31 cellular contexts compared by ENCODE assay signal in genomic region chr2:9299444-9300100, GRCh38.
DNase-seq lines count a peak whose midpoint lies in the region; ATAC-seq and TF ChIP-seq lines count a peak whose summit lies in the region.
"Had no signal": no experiment of that assay in that cellular context is flagged by ENCODE, and none has a peak within 500 bp of the region (broad histone marks: within the 10 kb centered on the region; RNA-seq: fewer than 3 reads in every experiment).

No MANE protein-coding gene starts in this region.

- ATAC-seq in left ventricle myocardium superior, result no peak
- ATAC-seq in GM21447 (IDR thresholded peaks at IDR 0.05; ENCODE audit: unreplicated experiment), result no peak
- ATAC-seq in GM19328 (IDR thresholded peaks at IDR 0.05; ENCODE audit: unreplicated experiment), result no peak
- ATAC-seq: activated CD8-positive, alpha-beta T cell treated with anti-CD3 and anti-CD28 coated beads for 36 hours; activated T-helper 17 cell treated with anti-CD3 and anti-CD28 coated beads, Interleukin-2, amount 50 U/mL, for 72 hours; naive thymus-derived CD8-positive, alpha-beta T cell; stimulated activated effector memory CD8-positive, alpha-beta T cell treated with anti-CD3 and anti-CD28 coated beads, Interleukin-12 subunit alpha, Interleukin-12 subunit beta, amount 100 ng/mL, for 72 hours had no signal

- no peak overlapping the region for H2BK120ac ChIP-seq in mesendoderm (ENCODE audit: low read depth, low read length)

- no peak overlapping the region for H4K8ac ChIP-seq in mesendoderm (ENCODE audit: low read depth, low read length)

- H3K36me3 Mint-ChIP-seq in chondrocyte (ENCODE audit: low read depth), result peaks cover 9% of the 10 kb centered on the region
- H3K36me3 Mint-ChIP-seq: naive thymus-derived CD8-positive, alpha-beta T cell; stimulated activated effector memory CD8-positive, alpha-beta T cell treated with anti-CD3 and anti-CD28 coated beads, Interleukin-12 subunit alpha, Interleukin-12 subunit beta, amount 100 ng/mL, for 72 hours had no signal

- H2BK15ac ChIP-seq in mesendoderm (replicated peaks; ENCODE audit: low read depth), result no peak overlapping the region

- no peak for TF ChIP-seq POLR2A in transverse colon (IDR thresholded peaks at IDR 0.05)

- peaks cover 28% of the 10 kb centered on the region for H3K4me1 Mint-ChIP-seq in chondrocyte (ENCODE audit: low read depth)
- H3K4me1 Mint-ChIP-seq: activated T-helper 17 cell treated with anti-CD3 and anti-CD28 coated beads, Interleukin-2, amount 50 U/mL, for 72 hours; naive thymus-derived CD8-positive, alpha-beta T cell; stimulated activated effector memory CD8-positive, alpha-beta T cell treated with anti-CD3 and anti-CD28 coated beads, Interleukin-12 subunit alpha, Interleukin-12 subunit beta, amount 100 ng/mL, for 72 hours had no signal

- DNase-seq in left ventricle myocardium inferior (no peak), left ventricle myocardium superior (no peak), chondrocyte (ENCODE audit: low spot score) (no peak), mesendoderm (peak; percentile 41), transverse colon (no peak), Kasumi-1 (lab: John Stamatoyannopoulos, UW) (no peak)
- DNase-seq: activated CD8-positive, alpha-beta memory T cell treated with anti-CD3 and anti-CD28 coated beads, Interleukin-2, amount 50 U/mL, for 48 hours; activated CD8-positive, alpha-beta T cell treated with anti-CD3 and anti-CD28 coated beads for 36 hours; activated naive CD4-positive, alpha-beta T cell treated with anti-CD3 and anti-CD28 coated beads, Interleukin-2, amount 50 U/mL, for 16 hours; amniotic stem cell; brain microvascular endothelial cell; effector memory CD4-positive, alpha-beta T cell; erythroblast; islet precursor cell; Karpas-422; midbrain; MV-4-11; naive thymus-derived CD8-positive, alpha-beta T cell; NCI-H1436; NCI-H226; occipital lobe; SHP77 treated with DMSO at 0.1 percent for 48 hours; stimulated activated CD4-positive, alpha-beta T cell treated with anti-CD3 and anti-CD28 coated beads, Interleukin-15, amount 100 ng/mL, for 24 hours; substantia nigra had no signal

- no peaks in the 10 kb centered on the region for H3K79me2 ChIP-seq in mesendoderm (ENCODE audit: control insufficient read depth, insufficient read depth, low read length)

- H3K23ac ChIP-seq in mesendoderm (ENCODE audit: low read length), result no peak overlapping the region

- H3K27ac Mint-ChIP-seq in chondrocyte (ENCODE audit: unreplicated experiment), result peak overlapping the region; percentile 32
- H3K27ac Mint-ChIP-seq: activated CD8-positive, alpha-beta T cell treated with anti-CD3 and anti-CD28 coated beads for 36 hours; activated T-helper 17 cell treated with anti-CD3 and anti-CD28 coated beads, Interleukin-2, amount 50 U/mL, for 72 hours; naive thymus-derived CD8-positive, alpha-beta T cell; stimulated activated effector memory CD8-positive, alpha-beta T cell treated with anti-CD3 and anti-CD28 coated beads, Interleukin-12 subunit alpha, Interleukin-12 subunit beta, amount 100 ng/mL, for 72 hours; T-helper 2 cell treated with Interferon-gamma antibody and Interleukin-4, amounts not matched to agents 5 μg/mL and 100 μg/mL, for 36 hours had no signal

- no peaks in the 10 kb centered on the region for H3K27me3 ChIP-seq in left ventricle myocardium inferior (ENCODE audit: low read depth)
- H3K27me3 ChIP-seq in mesendoderm (ENCODE audit: insufficient read depth, low read length, poor library complexity), result no peaks in the 10 kb centered on the region
- H3K27me3 ChIP-seq in transverse colon, result no peaks in the 10 kb centered on the region
- H3K27me3 ChIP-seq: brain microvascular endothelial cell had no signal

- no peak overlapping the region for H3K4me3 Mint-ChIP-seq in chondrocyte (ENCODE audit: unreplicated experiment)
- H3K4me3 Mint-ChIP-seq: activated CD8-positive, alpha-beta T cell treated with anti-CD3 and anti-CD28 coated beads for 36 hours; activated T-helper 17 cell treated with anti-CD3 and anti-CD28 coated beads, Interleukin-2, amount 50 U/mL, for 72 hours; naive thymus-derived CD8-positive, alpha-beta T cell; stimulated activated effector memory CD8-positive, alpha-beta T cell treated with anti-CD3 and anti-CD28 coated beads, Interleukin-12 subunit alpha, Interleukin-12 subunit beta, amount 100 ng/mL, for 72 hours; T-helper 2 cell treated with Interferon-gamma antibody and Interleukin-4, amounts not matched to agents 5 μg/mL and 100 μg/mL, for 36 hours had no signal

- H3K4me3 ChIP-seq in left ventricle myocardium inferior (no peak overlapping the region), mesendoderm (ENCODE audit: low read length) (no peak overlapping the region), transverse colon (no peak overlapping the region)

- in situ Hi-C loops in transverse colon (cut with MboI; ENCODE audit: low pct_ligation_motif_present in 1 of 4, low pct_unique_long_range_greater_than_20kb in 1 of 4, low sequenced_read_pairs in 3 of 4), result no loop called here

- no peak overlapping the region for H3K18ac ChIP-seq in mesendoderm (ENCODE audit: low read length)

- no peaks in the 10 kb centered on the region for H3K79me1 ChIP-seq in mesendoderm (ENCODE audit: low read length)

- TF ChIP-seq EP300 in transverse colon (IDR thresholded peaks at IDR 0.05; ENCODE audit: low read depth), result no peak

- H3K56ac ChIP-seq in mesendoderm (ENCODE audit: low read length), result no peak overlapping the region

- no peak overlapping the region for H4K5ac ChIP-seq in mesendoderm (ENCODE audit: low read length)

- H3K9me3 ChIP-seq in left ventricle myocardium inferior (replicated peaks) (no peaks in the 10 kb centered on the region), transverse colon (no peaks in the 10 kb centered on the region)

- H3K4me1 ChIP-seq in left ventricle myocardium inferior (peaks cover 71% of the 10 kb centered on the region), mesendoderm (ENCODE audit: control insufficient read depth, low read depth, low read length) (no peaks in the 10 kb centered on the region), transverse colon (peaks cover 4 to 34% (median 14%) of the 10 kb centered on the region in 4 donors)

- WGBS in mesendoderm (ENCODE audit: extremely low coverage, insufficient coverage, low lambda C conversion rate), result no CpG with 5 or more reads among the region's 11 CpGs
- WGBS in transverse colon (ENCODE audit: low coverage in 1 of 2), 2 donors, result 84 to 90% methylated on average over 3 to 11 of the region's 11 CpGs

- H3K27me3 Mint-ChIP-seq in chondrocyte (ENCODE audit: low read depth), result no peaks in the 10 kb centered on the region
- H3K27me3 Mint-ChIP-seq: activated CD8-positive, alpha-beta T cell treated with anti-CD3 and anti-CD28 coated beads for 36 hours had no signal

- H3K36me3 ChIP-seq in left ventricle myocardium inferior (no peaks in the 10 kb centered on the region), mesendoderm (ENCODE audit: control insufficient read depth, insufficient read depth, low read length) (no peaks in the 10 kb centered on the region), transverse colon (no peaks in the 10 kb centered on the region)

- no peak overlapping the region for H2BK5ac ChIP-seq in mesendoderm (ENCODE audit: low read length)

- no peak overlapping the region for H3K4ac ChIP-seq in mesendoderm (ENCODE audit: low read depth, low read length)

- no peak for TF ChIP-seq CTCF in left ventricle myocardium inferior (IDR thresholded peaks at IDR 0.05; ENCODE audit: borderline replicate concordance)
- TF ChIP-seq CTCF in chondrocyte (IDR thresholded peaks at IDR 0.05), result no peak
- no peak for TF ChIP-seq CTCF in transverse colon (IDR thresholded peaks at IDR 0.05)

- peak overlapping the region; percentile 46 for H3K27ac ChIP-seq in left ventricle myocardium inferior (replicated peaks)
- H3K27ac ChIP-seq in mesendoderm (ENCODE audit: low read depth, low read length), result no peak overlapping the region
- H3K27ac ChIP-seq in transverse colon, result peak overlapping the region in 3 of 4 donors; percentile 46 to 80 (median 59)
- H3K27ac ChIP-seq: 22Rv1, brain microvascular endothelial cell, C4-2B had no signal

- intact Hi-C loops in left ventricle myocardium inferior (cut with micrococcal nuclease) (no loop called here), left ventricle myocardium superior (cut with micrococcal nuclease) (no loop called here), transverse colon (cut with DNase I; ENCODE audit: low total_unique reads) (no loop called here)

- no peak overlapping the region for H3K9ac ChIP-seq in mesendoderm (ENCODE audit: low read length)

- no peak overlapping the region for H3K4me2 ChIP-seq in mesendoderm (ENCODE audit: low read length)

- no peak overlapping the region for H2AK5ac ChIP-seq in mesendoderm (ENCODE audit: low read length)

- H3K9me3 Mint-ChIP-seq in chondrocyte (ENCODE audit: low read depth), result no peaks in the 10 kb centered on the region
- H3K9me3 Mint-ChIP-seq: activated CD8-positive, alpha-beta T cell treated with anti-CD3 and anti-CD28 coated beads for 36 hours; activated T-helper 17 cell treated with anti-CD3 and anti-CD28 coated beads, Interleukin-2, amount 50 U/mL, for 72 hours; naive thymus-derived CD8-positive, alpha-beta T cell; stimulated activated effector memory CD8-positive, alpha-beta T cell treated with anti-CD3 and anti-CD28 coated beads, Interleukin-12 subunit alpha, Interleukin-12 subunit beta, amount 100 ng/mL, for 72 hours; T-helper 2 cell treated with Interferon-gamma antibody and Interleukin-4, amounts not matched to agents 5 μg/mL and 100 μg/mL, for 36 hours had no signal
